In the genomic region with DNA sequence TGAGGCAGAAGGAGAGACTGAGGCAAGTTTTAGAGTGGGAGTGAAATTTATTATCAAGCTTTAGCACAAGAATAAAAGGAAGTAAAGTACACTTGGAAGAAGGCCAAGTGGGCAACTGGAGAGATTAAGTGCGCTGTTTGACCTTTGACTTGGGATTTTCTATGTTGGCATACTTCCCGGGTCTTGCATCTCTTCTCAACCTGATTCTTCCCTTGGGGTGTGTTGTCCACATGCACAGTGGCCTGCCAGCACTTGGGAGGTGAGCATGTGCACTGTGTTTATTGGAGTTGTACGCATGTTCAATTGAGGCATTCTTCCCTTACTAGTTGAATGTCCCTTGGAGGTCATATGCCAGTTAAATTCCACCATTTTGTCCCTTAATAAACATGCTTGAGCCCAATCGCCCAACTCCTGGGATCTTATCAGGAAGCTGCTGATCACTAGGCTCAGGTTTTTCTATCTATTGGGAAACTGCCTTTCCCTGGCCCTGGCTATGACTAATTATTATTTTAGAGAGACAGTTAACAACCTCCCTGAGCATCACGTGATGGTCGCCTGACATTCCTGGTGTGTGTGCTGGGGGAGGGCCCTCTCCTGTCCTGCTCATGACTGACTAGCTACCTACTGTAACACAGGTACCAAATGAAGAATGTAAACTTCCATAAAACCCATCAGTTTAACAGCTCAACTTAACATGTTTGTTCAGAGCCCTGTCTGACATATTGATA, we compare ENCODE assay signal across 15 cellular contexts.
DNase-seq lines count a peak whose midpoint lies in the region; ATAC-seq and TF ChIP-seq lines count a peak whose summit lies in the region.
"Had no signal": no experiment of that assay in that cellular context is flagged by ENCODE, and none has a peak within 500 bp of the region (broad histone marks: within the 10 kb centered on the region; RNA-seq: fewer than 3 reads in every experiment).

No MANE protein-coding gene starts in this region.

- H3K4me3 ChIP-seq in GM23248 (no peak overlapping the region), cardiac fibroblast (replicated peaks in 1 of 2; ENCODE audit: low read depth in 2 of 2, low read length in 2 of 2) (no peak overlapping the region), right lobe of liver (no peak overlapping the region), OCI-LY7 (ENCODE audit: low read depth, low read length, poor library complexity, severe bottlenecking) (no peak overlapping the region)
- H3K4me3 ChIP-seq: BLaER1, vagina had no signal

- CTCF ChIA-PET in OCI-LY7 (lab: Charles Lee; ENCODE audit: unreplicated experiment) = no interaction called here

- H3K4me2 ChIP-seq in GM23248 (ENCODE audit: unreplicated experiment) = no peak overlapping the region
- no peak overlapping the region for H3K4me2 ChIP-seq in OCI-LY7 (ENCODE audit: low read length)
- H3K4me2 ChIP-seq: BLaER1 had no signal

- H3K9ac ChIP-seq in GM23248 = no peak overlapping the region
- H3K9ac ChIP-seq: BLaER1 had no signal

- no peak for TF ChIP-seq POLR2A in right lobe of liver (IDR thresholded peaks at IDR 0.05)

- 91 to 96% methylated on average over 6 of the region's 6 CpGs for WGBS in GM23248 (ENCODE audit: low coverage in 1 of 2, low lambda C conversion rate in 2 of 2, missing lambda C conversion rate in 2 of 2), 2 experiments
- 36% methylated on average over 6 of the region's 6 CpGs for WGBS in right lobe of liver (ENCODE audit: insufficient coverage, low coverage, low lambda C conversion rate, missing lambda C conversion rate)

- H3K79me2 ChIP-seq in GM23248 (ENCODE audit: insufficient read depth) (no peaks in the 10 kb centered on the region), OCI-LY7 (ENCODE audit: insufficient read depth, low read depth, low read length) (no peaks in the 10 kb centered on the region)

- BruUV-seq in OCI-LY7 (replicated peaks; lab: Mats Ljungman, UMichigan) = no TSS peak

- DNase-seq in GM23248 = peak; percentile 18
- peak; percentile 40 for DNase-seq in NCI-H460 (ENCODE audit: extremely low read depth, low read depth)
- peak; percentile 7 to 52 for DNase-seq in cardiac fibroblast (ENCODE audit: low read depth in 2 of 2)
- peak; percentile 62 to 74 (median 68) for DNase-seq in right lobe of liver
- DNase-seq in OCI-LY7 (ENCODE audit: low spot score) = no peak
- no peak for DNase-seq in NCI-H1694 (lab: John Stamatoyannopoulos, UW)
- DNase-seq in 8988T = no peak
- DNase-seq: activated CD8-positive, alpha-beta T cell treated with anti-CD3 and anti-CD28 coated beads, Interleukin-2, amount 10 ng/mL, durations not matched to agents 7 days and 5 days; activated gamma-delta T cell treated with Interleukin-2 at 50 U/mL for 16 hours; right cardiac atrium; stimulated activated naive B cell treated with anti-CD40 and anti-IgM and Interleukin-4, amounts not matched to agents 10 μg/mL and 1 μg/mL and 100 μg/mL, for 72 hours had no signal

- H3K9me2 ChIP-seq in GM23248 (ENCODE audit: insufficient read depth) (no peaks in the 10 kb centered on the region), OCI-LY7 (ENCODE audit: insufficient read depth, low read length) (no peaks in the 10 kb centered on the region)

- H3K36me3 ChIP-seq in GM23248 (ENCODE audit: low read depth) = no peaks in the 10 kb centered on the region
- H3K36me3 ChIP-seq in right lobe of liver = no peaks in the 10 kb centered on the region
- no peaks in the 10 kb centered on the region for H3K36me3 ChIP-seq in OCI-LY7 (ENCODE audit: insufficient read depth, low read length)
- H3K36me3 ChIP-seq: vagina had no signal

- in situ Hi-C loops in GM23248 (cut with MboI) = loop anchor here (10.0 kb wide), 1 partner anchor 78 kb away; no protein-coding TSS in a partner anchor

- H3K4me1 ChIP-seq in GM23248 (ENCODE audit: insufficient read depth) (peaks cover 17% of the 10 kb centered on the region), right lobe of liver (peaks cover 0 to 8% (median 2%) of the 10 kb centered on the region in 4 donors), OCI-LY7 (ENCODE audit: insufficient read depth, low read length, poor library complexity, severe bottlenecking) (no peaks in the 10 kb centered on the region)
- H3K4me1 ChIP-seq: BLaER1, vagina had no signal

- H3K27ac ChIP-seq in GM23248 = no peak overlapping the region
- H3K27ac ChIP-seq in right lobe of liver = peak overlapping the region in 1 of 3 donors; percentile 63
- H3K27ac ChIP-seq in OCI-LY7 (ENCODE audit: low read depth, low read length, poor library complexity, severe bottlenecking) = no peak overlapping the region
- H3K27ac ChIP-seq: BLaER1, vagina had no signal

- ATAC-seq in right lobe of liver (peak; percentile 64 to 76 (median 67)), HG02588 (IDR thresholded peaks at IDR 0.05; ENCODE audit: unreplicated experiment) (no peak)
- ATAC-seq: right cardiac atrium, Right ventricle myocardium inferior had no signal

- H2AFZ ChIP-seq in GM23248 (no peak overlapping the region), OCI-LY7 (ENCODE audit: low read length) (no peak overlapping the region)

- H3F3A ChIP-seq in GM23248 (ENCODE audit: insufficient read depth) = peaks cover 16% of the 10 kb centered on the region

- H4K20me1 ChIP-seq in GM23248 (ENCODE audit: insufficient read depth) (no peaks in the 10 kb centered on the region), OCI-LY7 (ENCODE audit: insufficient read depth, low read length) (no peaks in the 10 kb centered on the region)
- H4K20me1 ChIP-seq: BLaER1 had no signal

- H3K9me3 ChIP-seq in GM23248 (ENCODE audit: low read depth) = no peaks in the 10 kb centered on the region
- H3K9me3 ChIP-seq in right lobe of liver = no peaks in the 10 kb centered on the region
- no peaks in the 10 kb centered on the region for H3K9me3 ChIP-seq in OCI-LY7 (ENCODE audit: low read length)
- H3K9me3 ChIP-seq: vagina had no signal

- H3K27me3 ChIP-seq in GM23248 (replicated peaks; ENCODE audit: insufficient read depth) = no peaks in the 10 kb centered on the region
- H3K27me3 ChIP-seq in right lobe of liver = no peaks in the 10 kb centered on the region
- H3K27me3 ChIP-seq: BLaER1, vagina had no signal

- no peak for TF ChIP-seq CTCF in cardiac fibroblast (IDR thresholded peaks at IDR 0.05; ENCODE audit: low read depth, low read length)
- TF ChIP-seq CTCF in right lobe of liver (IDR thresholded peaks at IDR 0.05) = no peak
- TF ChIP-seq CTCF in OCI-LY7 (conservative IDR thresholded peaks at IDR 0.05; ENCODE audit: low read length) = no peak

- POLR2A ChIA-PET in OCI-LY7 (lab: Charles Lee) = interaction anchor here (0.6 kb wide), 1 partner anchor 26 kb away, joined by 5 read pairs; no protein-coding TSS in a partner anchor

- intact Hi-C loops in right lobe of liver (cut with DNase I) (no loop called here), OCI-LY7 (cut with micrococcal nuclease; ENCODE audit: unreplicated experiment) (no loop called here)

Comparison
In these comparisons a context has a peak if more than half of its experiments do, and no peak if none do; other contexts are left out.
1. DNase-seq: peak in GM23248 (single experiment), NCI-H460 (single experiment), cardiac fibroblast (2 of 2) and right lobe of liver (3 of 3); none in OCI-LY7 (single experiment), NCI-H1694 (single experiment) and 8988T (single experiment).